In genomic region chr17:44197107-44197506, GRCh38 we compare ENCODE assay signal across 16 cellular contexts. TPM values are rescaled to one million over a fixed set of nuclear protein-coding genes. Genes with fewer than 3 reads are reported as not detected.
DNase-seq lines count a peak whose midpoint lies in the region; ATAC-seq, FAIRE-seq and TF ChIP-seq lines count a peak whose summit lies in the region.
"Had no signal": no experiment of that assay in that cellular context is flagged by ENCODE, and none has a peak within 500 bp of the region (broad histone marks: within the 10 kb centered on the region; RNA-seq: fewer than 3 reads in every experiment).

No MANE protein-coding gene starts in this region.

- in situ Hi-C loops in K562 (cut with MboI) = no loop called here

- no TSS peak for BruUV-seq in K562 (replicated peaks; lab: Mats Ljungman, UMichigan)

- H3K4me3 Mint-ChIP-seq in HFFc6 (no peak overlapping the region), nephron progenitor cell (peak overlapping the region; percentile 49)

- H3K36me3 ChIP-seq in BLaER1 treated with 17β-estradiol and CSF1 and Interleukin-3, amounts not matched to agents 10 nM and 100 nM = peaks cover 52 to 58% (median 56%) of the 10 kb centered on the region in 11 experiments
- H3K36me3 ChIP-seq in K562 (ENCODE audit: control insufficient read depth, insufficient read depth, low read length) = peaks cover 56% of the 10 kb centered on the region; the same call in 2 of the 3 replicates
- H3K36me3 ChIP-seq: ovary had no signal

- peaks cover 33 to 72% (median 42%) of the 10 kb centered on the region in 10 experiments for H3K4me1 ChIP-seq in BLaER1 treated with 17β-estradiol and CSF1 and Interleukin-3, amounts not matched to agents 10 nM and 100 nM
- H3K4me1 ChIP-seq in K562 (replicated peaks in 1 of 2; ENCODE audit: control insufficient read depth in 2 of 2, insufficient read depth in 2 of 2, low read length in 2 of 2) = peaks cover 14 to 37% of the 10 kb centered on the region in 2 experiments

- H3K27me3 Mint-ChIP-seq in HFFc6 (ENCODE audit: insufficient read depth) (no peaks in the 10 kb centered on the region; the same call in 1 of the 2 replicates), nephron progenitor cell (ENCODE audit: low read depth, poor library complexity) (peaks cover 4% of the 10 kb centered on the region)
- H3K27me3 Mint-ChIP-seq: T-cell had no signal

- H3K27ac ChIP-seq in BLaER1 treated with 17β-estradiol and CSF1 and Interleukin-3, amounts not matched to agents 10 nM and 100 nM = peak overlapping the region in 10 of 11 experiments; percentile 95 to 99 (median 98); a peak in 17 of 22 replicates
- H3K27ac ChIP-seq in K562 (ENCODE audit: extremely low read depth, low read depth, low read length) = no peak overlapping the region

- 93% methylated on average over 13 of the region's 15 CpGs for WGBS in K562 (ENCODE audit: insufficient coverage, low coverage, missing lambda C conversion rate)

- FAIRE-seq in K562 (lab: Jason Lieb, UNC) (no peak), H54 (lab: Jason Lieb, UNC) (no peak)
- FAIRE-seq: endometrium had no signal

- H3K36me3 Mint-ChIP-seq in HFFc6 (ENCODE audit: low read depth) (peaks cover 17% of the 10 kb centered on the region), nephron progenitor cell (ENCODE audit: low read depth) (peaks cover 40% of the 10 kb centered on the region)

- H3K4me1 Mint-ChIP-seq in HFFc6 (ENCODE audit: low read depth) = peaks cover 36% of the 10 kb centered on the region
- H3K4me1 Mint-ChIP-seq in nephron progenitor cell = peaks cover 31% of the 10 kb centered on the region

- H3K4me3 ChIP-seq in BLaER1 treated with 17β-estradiol and CSF1 and Interleukin-3, amounts not matched to agents 10 nM and 100 nM = peak overlapping the region in 8 of 10 experiments; percentile 77 to 97 (median 92); a peak in 12 of 20 replicates
- H3K4me3 ChIP-seq in K562 (no peak overlapping the region), foreskin fibroblast (ENCODE audit: low read depth in 1 of 2, low read length in 2 of 2) (no peak overlapping the region)
- H3K4me3 ChIP-seq: ovary had no signal

- TF ChIP-seq RAD21 in K562 (CRISPR knock-in tag; conservative IDR thresholded peaks at IDR 0.05 in 1 of 2, IDR thresholded peaks at IDR 0.05 in 1 of 2) = no peak

- peaks cover 0 to 55% (median 26%) of the 10 kb centered on the region in 11 experiments; a peak in 19 of 22 replicates for H4K20me1 ChIP-seq in BLaER1 treated with 17β-estradiol and CSF1 and Interleukin-3, amounts not matched to agents 10 nM and 100 nM
- no peaks in the 10 kb centered on the region for H4K20me1 ChIP-seq in K562 (replicated peaks; ENCODE audit: control insufficient read depth, insufficient read depth, low read length)

- DNase-seq in HFFc6 = no peak
- DNase-seq in K562 (ENCODE audit: extremely low read depth in 1 of 4, low spot score in 3 of 4) = no peak
- DNase-seq in nephron progenitor cell = no peak
- no peak for DNase-seq in kidney tubule cell (ENCODE audit: low spot score)
- DNase-seq in foreskin fibroblast = no peak
- DNase-seq in HT-29 (ENCODE audit: low spot score) = no peak
- DNase-seq in H54 (ENCODE audit: insufficient read length, low spot score) = no peak
- DNase-seq: activated CD8-positive, alpha-beta memory T cell treated with anti-CD3 and anti-CD28 coated beads for 24 hours; heart right ventricle; NCI-H2107; T-cell had no signal

- CTCF ChIA-PET in K562 (lab: Yijun Ruan, JAX; ENCODE audit: low intra/inter-chr PET ratio) = no interaction called here

- TF ChIP-seq EP300 in K562 (IDR thresholded peaks at IDR 0.05; ENCODE audit: low read length) = no peak

- peak overlapping the region; percentile 76; the same call in 1 of the 2 replicates for H3K27ac Mint-ChIP-seq in HFFc6
- H3K27ac Mint-ChIP-seq in nephron progenitor cell = peak overlapping the region; percentile 91

- no peaks in the 10 kb centered on the region for H3K9me3 ChIP-seq in BLaER1 treated with 17β-estradiol and CSF1 and Interleukin-3, amounts not matched to agents 10 nM and 100 nM (replicated peaks in 1 of 11)
- no peaks in the 10 kb centered on the region for H3K9me3 ChIP-seq in K562 (replicated peaks; ENCODE audit: control insufficient read depth, insufficient read depth, low read depth, low read length)
- H3K9me3 ChIP-seq: heart right ventricle, ovary had no signal

- TF ChIP-seq CTCF in HFFc6 (IDR thresholded peaks at IDR 0.05) = no peak
- no peak for TF ChIP-seq CTCF in K562 (IDR thresholded peaks at IDR 0.05 in 2 of 3, conservative IDR thresholded peaks at IDR 0.05 in 1 of 3; ENCODE audit: insufficient read depth in 2 of 3, low read depth in 1 of 3, low read length in 3 of 3)
- TF ChIP-seq CTCF in nephron progenitor cell (IDR thresholded peaks at IDR 0.05) = no peak
- no peak for TF ChIP-seq CTCF in foreskin fibroblast (IDR thresholded peaks at IDR 0.05; ENCODE audit: low read depth, low read length)

- intact Hi-C loops in K562 (cut with micrococcal nuclease) = no loop called here

- TF ChIP-seq POLR2A in K562 (conservative IDR thresholded peaks at IDR 0.05) (no peak), H54 (IDR thresholded peaks at IDR 0.05; ENCODE audit: low read depth, low read length) (no peak)

- peaks cover 24% of the 10 kb centered on the region for H3K79me2 ChIP-seq in K562 (ENCODE audit: control insufficient read depth, insufficient read depth, low read length)

- H3K9ac ChIP-seq in BLaER1 treated with 17β-estradiol and CSF1 and Interleukin-3, amounts not matched to agents 10 nM and 100 nM = peak overlapping the region; percentile 95 to 99 (median 99)
- H3K9ac ChIP-seq in K562 (ENCODE audit: insufficient read depth in 1 of 2, low read depth in 2 of 2, low read length in 2 of 2) = peak overlapping the region in 1 of 2 experiments; percentile 97; a peak in 2 of 4 replicates

- POLR2A ChIA-PET in K562 (lab: Yijun Ruan, JAX) = interaction anchor here (0.5 to 2.4 kb wide), 4 partner anchors 9 to 154 kb away, joined by 3 to 14 read pairs (median 7); partner anchors contain the start of gene TMUB2

- ATAC-seq in K562 = no peak
- ATAC-seq: heart right ventricle, left lobe of liver, T-cell had no signal

- H3K27me3 ChIP-seq in BLaER1 treated with 17β-estradiol and CSF1 and Interleukin-3, amounts not matched to agents 10 nM and 100 nM = no peaks in the 10 kb centered on the region
- no peaks in the 10 kb centered on the region for H3K27me3 ChIP-seq in K562 (ENCODE audit: control insufficient read depth in 2 of 2, insufficient read depth in 2 of 2, low read length in 2 of 2)
- H3K27me3 ChIP-seq: heart right ventricle, ovary had no signal

- H2AFZ ChIP-seq in K562 (ENCODE audit: low read depth, low read length) = no peak overlapping the region

- H3K9me3 Mint-ChIP-seq in HFFc6 (no peaks in the 10 kb centered on the region), nephron progenitor cell (no peaks in the 10 kb centered on the region)
- H3K9me3 Mint-ChIP-seq: T-cell had no signal

- peak overlapping the region; percentile 83 to 97 (median 91) for H3K4me2 ChIP-seq in BLaER1 treated with 17β-estradiol and CSF1 and Interleukin-3, amounts not matched to agents 10 nM and 100 nM
- no peak overlapping the region for H3K4me2 ChIP-seq in K562 (ENCODE audit: insufficient read depth, low read length)

- no peaks in the 10 kb centered on the region for H3K9me1 ChIP-seq in K562 (ENCODE audit: control insufficient read depth, insufficient read depth, low read length)

RNA-seq across cellular contexts. Expression of gene ATXN7L3, which starts 2.6 kb away (rescaled TPM):
- total RNA-seq in HFFc6 (2021; fragmentation: NEBNext Ultra II Directional; extraction: Animal tissue kit (Norgen Biotek cat#: 25700)) = 10 to 100 TPM; 61.1 to 72.2 (median 68.4) TPM
- total RNA-seq in K562 (2011; cell fraction: chromatin; rRNA removed; ENCODE audit: low replicate concordance) = 51.6 and 129 TPM in 2 replicates
- 62.6 and 75.4 TPM in 2 replicates for total RNA-seq in K562 (2011; cell fraction: nucleolus; rRNA removed)
- total RNA-seq in K562 (2011; cell fraction: nucleoplasm; rRNA removed) = 53.1 and 57.1 TPM in 2 replicates
- 37.9 and 39.0 TPM in 2 replicates for total RNA-seq in K562 (2014; rRNA removed)
- total RNA-seq in K562 (2014; rRNA removed; fragmentation: Illumina TruSeq; extraction: Trizol) = 22.7 and 23.9 TPM in 2 replicates
- 30.5 and 30.9 TPM in 2 replicates for total RNA-seq in K562 (2015; rRNA removed; fragmentation: Illumina TruSeq; extraction: Trizol)
- 56.4 and 66.1 TPM in 2 replicates for total RNA-seq in K562 (2021)
- polyA plus RNA-seq in K562 (2011; rRNA removed) = 31.5 and 33.2 TPM in 2 replicates
- polyA plus RNA-seq in K562 (2011; cell fraction: cytosol; rRNA removed) = 36.0 and 37.1 TPM in 2 replicates
- polyA plus RNA-seq in K562 (2011; cell fraction: nucleus; rRNA removed) = 79.2 and 91.4 TPM in 2 replicates
- 32.1 and 40.8 TPM in 2 replicates for polyA plus RNA-seq in K562 (2012)
- polyA plus RNA-seq in K562 (2014; fragmentation: Illumina TruSeq; extraction: Trizol) = 39.1 and 39.4 TPM in 2 replicates
- polyA plus RNA-seq in K562 (2014; fragmentation: Nextera tagmentation; extraction: Ambion mirVana) = under 1 TPM; 0.62 to 0.90 TPM
- polyA plus RNA-seq in K562 (2014; rRNA removed) = 34.9 and 45.5 TPM in 2 replicates
- 42.8 and 44.3 TPM in 2 replicates for polyA minus RNA-seq in K562 (2011; rRNA and poly(A)+ RNA removed)
- 17.8 and 23.8 TPM in 2 replicates for polyA minus RNA-seq in K562 (2011; cell fraction: cytosol; rRNA and poly(A)+ RNA removed)
- 35.0 and 46.0 TPM in 2 replicates for polyA minus RNA-seq in K562 (2011; cell fraction: nucleus; rRNA and poly(A)+ RNA removed)
- total RNA-seq in HT-29 (2014; rRNA removed; shearing (Covaris generic)) = 70.5 and 82.7 TPM in 2 replicates

RNA-seq across cellular contexts. Expression of gene TMUB2, which starts 10.3 kb away (rescaled TPM):
- total RNA-seq in HFFc6 (2021; fragmentation: NEBNext Ultra II Directional; extraction: Animal tissue kit (Norgen Biotek cat#: 25700)) = 10 to 100 TPM; 29.8 to 37.7 (median 34.0) TPM
- 38.1 and 99.8 TPM in 2 replicates for total RNA-seq in K562 (2011; cell fraction: chromatin; rRNA removed; ENCODE audit: low replicate concordance)
- total RNA-seq in K562 (2011; cell fraction: nucleolus; rRNA removed) = 73.8 and 91.2 TPM in 2 replicates
- 60.6 and 66.9 TPM in 2 replicates for total RNA-seq in K562 (2011; cell fraction: nucleoplasm; rRNA removed)
- 16.3 and 25.4 TPM in 2 replicates for total RNA-seq in K562 (2014; rRNA removed)
- total RNA-seq in K562 (2014; rRNA removed; fragmentation: Illumina TruSeq; extraction: Trizol) = 8.4 and 9.7 TPM in 2 replicates
- total RNA-seq in K562 (2015; rRNA removed; fragmentation: Illumina TruSeq; extraction: Trizol) = 15.6 and 15.8 TPM in 2 replicates
- total RNA-seq in K562 (2021) = 20.3 and 21.1 TPM in 2 replicates
- 24.1 and 29.5 TPM in 2 replicates for polyA plus RNA-seq in K562 (2011; rRNA removed)
- 31.6 and 38.9 TPM in 2 replicates for polyA plus RNA-seq in K562 (2011; cell fraction: cytosol; rRNA removed)
- polyA plus RNA-seq in K562 (2011; cell fraction: nucleus; rRNA removed) = 115 and 122 TPM in 2 replicates
- polyA plus RNA-seq in K562 (2012) = 20.3 and 28.3 TPM in 2 replicates
- 24.0 and 26.8 TPM in 2 replicates for polyA plus RNA-seq in K562 (2014; fragmentation: Illumina TruSeq; extraction: Trizol)
- polyA plus RNA-seq in K562 (2014; fragmentation: Nextera tagmentation; extraction: Ambion mirVana) = 1 to 10 TPM; 4.1 to 6.2 TPM
- 27.3 and 29.8 TPM in 2 replicates for polyA plus RNA-seq in K562 (2014; rRNA removed)
- 10.3 and 12.0 TPM in 2 replicates for polyA minus RNA-seq in K562 (2011; rRNA and poly(A)+ RNA removed)
- polyA minus RNA-seq in K562 (2011; cell fraction: cytosol; rRNA and poly(A)+ RNA removed) = 7.9 and 10.4 TPM in 2 replicates
- 13.3 and 18.0 TPM in 2 replicates for polyA minus RNA-seq in K562 (2011; cell fraction: nucleus; rRNA and poly(A)+ RNA removed)
- total RNA-seq in HT-29 (2014; rRNA removed; shearing (Covaris generic)) = 41.9 and 45.4 TPM in 2 replicates

RNA-seq across cellular contexts. Expression of gene UBTF, which starts 22.4 kb away (rescaled TPM):
- total RNA-seq in HFFc6 (2021; fragmentation: NEBNext Ultra II Directional; extraction: Animal tissue kit (Norgen Biotek cat#: 25700)) = 10 to 100 TPM; 58.6 to 69.1 (median 65.6) TPM
- total RNA-seq in K562 (2011; cell fraction: chromatin; rRNA removed; ENCODE audit: low replicate concordance) = 89.5 and 158 TPM in 2 replicates
- 66.7 and 67.4 TPM in 2 replicates for total RNA-seq in K562 (2011; cell fraction: nucleolus; rRNA removed)
- total RNA-seq in K562 (2011; cell fraction: nucleoplasm; rRNA removed) = 88.9 and 94.8 TPM in 2 replicates
- total RNA-seq in K562 (2014; rRNA removed) = 107 and 113 TPM in 2 replicates
- 50.3 and 53.8 TPM in 2 replicates for total RNA-seq in K562 (2014; rRNA removed; fragmentation: Illumina TruSeq; extraction: Trizol)
- total RNA-seq in K562 (2015; rRNA removed; fragmentation: Illumina TruSeq; extraction: Trizol) = 85.8 and 86.3 TPM in 2 replicates
- total RNA-seq in K562 (2021) = 90.1 and 93.9 TPM in 2 replicates
- polyA plus RNA-seq in K562 (2011; rRNA removed) = 28.5 and 31.4 TPM in 2 replicates
- polyA plus RNA-seq in K562 (2011; cell fraction: cytosol; rRNA removed) = 15.1 and 15.4 TPM in 2 replicates
- polyA plus RNA-seq in K562 (2011; cell fraction: nucleus; rRNA removed) = 56.9 and 86.7 TPM in 2 replicates
- polyA plus RNA-seq in K562 (2012) = 61.3 and 68.3 TPM in 2 replicates
- 96.5 and 110 TPM in 2 replicates for polyA plus RNA-seq in K562 (2014; fragmentation: Illumina TruSeq; extraction: Trizol)
- polyA plus RNA-seq in K562 (2014; fragmentation: Nextera tagmentation; extraction: Ambion mirVana) = 1 to 10 TPM; 1.2 to 1.5 TPM
- 75.8 and 83.6 TPM in 2 replicates for polyA plus RNA-seq in K562 (2014; rRNA removed)
- 30.2 and 35.1 TPM in 2 replicates for polyA minus RNA-seq in K562 (2011; rRNA and poly(A)+ RNA removed)
- polyA minus RNA-seq in K562 (2011; cell fraction: cytosol; rRNA and poly(A)+ RNA removed) = 21.8 and 22.2 TPM in 2 replicates
- 34.5 and 53.5 TPM in 2 replicates for polyA minus RNA-seq in K562 (2011; cell fraction: nucleus; rRNA and poly(A)+ RNA removed)
- total RNA-seq in HT-29 (2014; rRNA removed; shearing (Covaris generic)) = 61.8 and 65.2 TPM in 2 replicates

RNA-seq across cellular contexts. Expression of gene ASB16, which starts 26.6 kb away (rescaled TPM):
- under 1 TPM in 3 of 6 experiments, not detected in 3; 0.18 to 0.48 (median 0.29) TPM for total RNA-seq in HFFc6 (2021; fragmentation: NEBNext Ultra II Directional; extraction: Animal tissue kit (Norgen Biotek cat#: 25700))
- 0.44 TPM in 1 of 2 replicates, not detected in the other for total RNA-seq in K562 (2011; cell fraction: chromatin; rRNA removed; ENCODE audit: low replicate concordance)
- total RNA-seq in K562 (2011; cell fraction: nucleolus; rRNA removed) = 0.33 and 0.39 TPM in 2 replicates
- 0.31 TPM in 1 of 2 replicates, not detected in the other for total RNA-seq in K562 (2011; cell fraction: nucleoplasm; rRNA removed)
- not detected in 2 replicates for total RNA-seq in K562 (2014; rRNA removed)
- total RNA-seq in K562 (2014; rRNA removed; fragmentation: Illumina TruSeq; extraction: Trizol) = not detected in 2 replicates
- total RNA-seq in K562 (2015; rRNA removed; fragmentation: Illumina TruSeq; extraction: Trizol) = not detected in 2 replicates
- not detected in 2 replicates for total RNA-seq in K562 (2021)
- 0.07 and 0.14 TPM in 2 replicates for polyA plus RNA-seq in K562 (2011; rRNA removed)
- polyA plus RNA-seq in K562 (2011; cell fraction: cytosol; rRNA removed) = 0.03 and 0.04 TPM in 2 replicates
- 0.07 and 0.24 TPM in 2 replicates for polyA plus RNA-seq in K562 (2011; cell fraction: nucleus; rRNA removed)
- polyA plus RNA-seq in K562 (2012) = 1.0 and 1.8 TPM in 2 replicates
- polyA plus RNA-seq in K562 (2014; fragmentation: Illumina TruSeq; extraction: Trizol) = not detected in 2 replicates
- polyA plus RNA-seq in K562 (2014; fragmentation: Nextera tagmentation; extraction: Ambion mirVana) = under 1 TPM in 1 of 2 experiments, not detected in 1; 0.03 TPM
- polyA plus RNA-seq in K562 (2014; rRNA removed) = 0.23 TPM in 1 of 2 replicates, not detected in the other
- polyA minus RNA-seq in K562 (2011; rRNA and poly(A)+ RNA removed) = not detected in 2 replicates
- not detected in 2 replicates for polyA minus RNA-seq in K562 (2011; cell fraction: cytosol; rRNA and poly(A)+ RNA removed)
- polyA minus RNA-seq in K562 (2011; cell fraction: nucleus; rRNA and poly(A)+ RNA removed) = not detected in 2 replicates
- total RNA-seq in HT-29 (2014; rRNA removed; shearing (Covaris generic)) = 0.03 TPM in 1 of 2 replicates, not detected in the other
- total RNA-seq: left lobe of liver, M059J had no signal

RNA-seq across cellular contexts. Expression of gene HROB, which starts 55.4 kb away (rescaled TPM):
- total RNA-seq in HFFc6 (2021; fragmentation: NEBNext Ultra II Directional; extraction: Animal tissue kit (Norgen Biotek cat#: 25700)) = 1 to 10 TPM; 4.0 to 7.6 (median 6.7) TPM
- total RNA-seq in K562 (2011; cell fraction: chromatin; rRNA removed; ENCODE audit: low replicate concordance) = 57.8 and 130 TPM in 2 replicates
- total RNA-seq in K562 (2011; cell fraction: nucleolus; rRNA removed) = 60.3 and 68.5 TPM in 2 replicates
- 45.9 and 50.4 TPM in 2 replicates for total RNA-seq in K562 (2011; cell fraction: nucleoplasm; rRNA removed)
- total RNA-seq in K562 (2014; rRNA removed) = 10.4 and 15.0 TPM in 2 replicates
- total RNA-seq in K562 (2014; rRNA removed; fragmentation: Illumina TruSeq; extraction: Trizol) = 7.1 and 9.3 TPM in 2 replicates
- 9.6 and 9.8 TPM in 2 replicates for total RNA-seq in K562 (2015; rRNA removed; fragmentation: Illumina TruSeq; extraction: Trizol)
- total RNA-seq in K562 (2021) = 17.5 and 20.1 TPM in 2 replicates
- polyA plus RNA-seq in K562 (2011; rRNA removed) = 11.9 and 25.9 TPM in 2 replicates
- polyA plus RNA-seq in K562 (2011; cell fraction: cytosol; rRNA removed) = 22.0 and 24.6 TPM in 2 replicates
- 34.5 and 44.9 TPM in 2 replicates for polyA plus RNA-seq in K562 (2011; cell fraction: nucleus; rRNA removed)
- polyA plus RNA-seq in K562 (2012) = 11.8 and 18.1 TPM in 2 replicates
- polyA plus RNA-seq in K562 (2014; fragmentation: Illumina TruSeq; extraction: Trizol) = 18.9 and 19.5 TPM in 2 replicates
- 1 to 10 TPM; 6.6 to 6.7 TPM for polyA plus RNA-seq in K562 (2014; fragmentation: Nextera tagmentation; extraction: Ambion mirVana)
- 10.6 and 13.5 TPM in 2 replicates for polyA plus RNA-seq in K562 (2014; rRNA removed)
- 21.5 and 22.0 TPM in 2 replicates for polyA minus RNA-seq in K562 (2011; rRNA and poly(A)+ RNA removed)
- 15.9 and 16.5 TPM in 2 replicates for polyA minus RNA-seq in K562 (2011; cell fraction: cytosol; rRNA and poly(A)+ RNA removed)
- polyA minus RNA-seq in K562 (2011; cell fraction: nucleus; rRNA and poly(A)+ RNA removed) = 10.0 and 13.3 TPM in 2 replicates
- total RNA-seq in HT-29 (2014; rRNA removed; shearing (Covaris generic)) = 5.8 and 7.8 TPM in 2 replicates

Comparison
In these comparisons a context has a peak if more than half of its experiments do, and no peak if none do; other contexts are left out.
1. H3K4me3 ChIP-seq: peak in BLaER1 treated with 17β-estradiol and CSF1 and Interleukin-3, amounts not matched to agents 10 nM and 100 nM (8 of 10); none in K562 (single experiment) and foreskin fibroblast (0 of 2).